Comparison of ENCODE assay signal across 8 cellular contexts in genomic region chr10:77898323-77899079, GRCh38. TPM values are rescaled to one million over a fixed set of nuclear protein-coding genes. Genes with fewer than 3 reads are reported as not detected.
A peak's percentile ranks its signal among the peaks of the same experiment; 100 is the strongest.
DNase-seq lines count a peak whose midpoint lies in the region; ATAC-seq lines count a peak whose summit lies in the region.

No MANE protein-coding gene starts in this region.

- H3K9me3 ChIP-seq in SJCRH30 (replicated peaks), result no peaks in the 10 kb centered on the region

- H3K27me3 ChIP-seq in SJCRH30, result no peaks in the 10 kb centered on the region

- DNase-seq in stimulated activated naive CD8-positive, alpha-beta T cell treated with anti-CD3 and anti-CD28 coated beads, Interleukin-15, Interleukin-2, amounts not matched to agents 100 U/mL and 50 U/mL, for 24 hours, result no peak
- DNase-seq in stimulated activated naive CD8-positive, alpha-beta T cell treated with anti-CD3 and anti-CD28 coated beads, Interleukin-15, amount 100 ng/mL, for 72 hours, result no peak
- peak; percentile 66 to 75 for DNase-seq in SJCRH30
- peak; percentile 77 for DNase-seq in kidney tubule cell (ENCODE audit: low spot score)
- DNase-seq in stimulated activated CD4-positive, alpha-beta T cell treated with anti-CD3 and anti-CD28 coated beads, Interleukin-12 subunit alpha, Interleukin-12 subunit beta, amount 100 ng/mL, for 4 hours, result no peak
- no peak for DNase-seq in activated T-cell treated with anti-CD3 and anti-CD28 coated beads for 4 hours

- H3K36me3 ChIP-seq in SJCRH30, result no peaks in the 10 kb centered on the region

- no peak overlapping the region for H3K4me3 ChIP-seq in SJCRH30

- H3K27me3 Mint-ChIP-seq in stimulated activated naive CD8-positive, alpha-beta T cell treated with anti-CD3 and anti-CD28 coated beads, Interleukin-15, amount 100 ng/mL, for 72 hours, result peaks cover 34% of the 10 kb centered on the region

- peaks cover 18% of the 10 kb centered on the region for H3K4me1 ChIP-seq in SJCRH30

- H3K27ac ChIP-seq in SJCRH30, result peak overlapping the region; percentile 28

- no peak overlapping the region for H3K4me3 Mint-ChIP-seq in stimulated activated naive CD8-positive, alpha-beta T cell treated with anti-CD3 and anti-CD28 coated beads, Interleukin-15, amount 100 ng/mL, for 72 hours

- no peak overlapping the region for H3K27ac Mint-ChIP-seq in stimulated activated naive CD8-positive, alpha-beta T cell treated with anti-CD3 and anti-CD28 coated beads, Interleukin-15, amount 100 ng/mL, for 72 hours

- ATAC-seq in stimulated activated naive CD8-positive, alpha-beta T cell treated with anti-CD3 and anti-CD28 coated beads, Interleukin-15, Interleukin-2, amounts not matched to agents 100 U/mL and 50 U/mL, for 24 hours, result peak; percentile 20
- no peak for ATAC-seq in stimulated activated naive CD8-positive, alpha-beta T cell treated with anti-CD3 and anti-CD28 coated beads, Interleukin-15, amount 100 ng/mL, for 72 hours
- no peak for ATAC-seq in GM21381 (IDR thresholded peaks at IDR 0.05; ENCODE audit: unreplicated experiment)
- ATAC-seq in HG02623 (IDR thresholded peaks at IDR 0.05; ENCODE audit: unreplicated experiment), result no peak

- H3K4me1 Mint-ChIP-seq in stimulated activated naive CD8-positive, alpha-beta T cell treated with anti-CD3 and anti-CD28 coated beads, Interleukin-15, amount 100 ng/mL, for 72 hours, result peaks cover 6% of the 10 kb centered on the region

- H3K9me3 Mint-ChIP-seq in stimulated activated naive CD8-positive, alpha-beta T cell treated with anti-CD3 and anti-CD28 coated beads, Interleukin-15, amount 100 ng/mL, for 72 hours, result no peaks in the 10 kb centered on the region

RNA-seq across cellular contexts. Expression of gene DLG5, which starts 28.1 kb away (rescaled TPM):
- 22.5 and 24.4 TPM in 2 replicates for total RNA-seq in SJCRH30 (2014; rRNA removed; shearing (Covaris generic))

Comparison
In these comparisons a context has a peak if more than half of its experiments do, and no peak if none do; other contexts are left out.
1. DNase-seq: peak in SJCRH30 (2 of 2) and kidney tubule cell (single experiment); none in stimulated activated naive CD8-positive, alpha-beta T cell treated with anti-CD3 and anti-CD28 coated beads, Interleukin-15, Interleukin-2, amounts not matched to agents 100 U/mL and 50 U/mL, for 24 hours (single experiment), stimulated activated naive CD8-positive, alpha-beta T cell treated with anti-CD3 and anti-CD28 coated beads, Interleukin-15, amount 100 ng/mL, for 72 hours (0 of 2), stimulated activated CD4-positive, alpha-beta T cell treated with anti-CD3 and anti-CD28 coated beads, Interleukin-12 subunit alpha, Interleukin-12 subunit beta, amount 100 ng/mL, for 4 hours (single experiment) and activated T-cell treated with anti-CD3 and anti-CD28 coated beads for 4 hours (single experiment).